In genomic region chr7:27176962-27177794, GRCh38 we compare ENCODE assay signal across 16 cellular contexts. TPM values are rescaled to one million over a fixed set of nuclear protein-coding genes. Genes with fewer than 3 reads are reported as not detected.
DNase-seq lines count a peak whose midpoint lies in the region; ATAC-seq and TF ChIP-seq lines count a peak whose summit lies in the region.
"Had no signal": no experiment of that assay in that cellular context is flagged by ENCODE, and none has a peak within 500 bp of the region (broad histone marks: within the 10 kb centered on the region; RNA-seq: fewer than 3 reads in every experiment).

No MANE protein-coding gene starts in this region.

- no peak for ATAC-seq in RWPE2 (ENCODE audit: low read depth)

- H3K14ac ChIP-seq in mesenchymal stem cell (ENCODE audit: low read length in 2 of 2) = no peak overlapping the region

- H2AFZ ChIP-seq in mesenchymal stem cell (ENCODE audit: low read depth, low read length) = no peak overlapping the region

- peak overlapping the region; percentile 90 for H3K9ac ChIP-seq in mesenchymal stem cell (ENCODE audit: low read length)

- WGBS in mesenchymal stem cell = 65% methylated on average over 22 of the region's 22 CpGs
- WGBS in spleen, 5 donors = 85 to 93% (median 89%) methylated on average over 22 of the region's 22 CpGs
- WGBS in testis, 2 donors = 87 to 90% methylated on average over 19 to 22 of the region's 22 CpGs

- no peak overlapping the region for H2BK12ac ChIP-seq in mesenchymal stem cell (ENCODE audit: low read length in 2 of 2)

- H3K27me3 ChIP-seq in RWPE2 (ENCODE audit: insufficient read depth, poor library complexity, severe bottlenecking) (no peaks in the 10 kb centered on the region), mesenchymal stem cell (ENCODE audit: control insufficient read depth in 1 of 2, insufficient read depth in 1 of 2, low read length in 2 of 2) (peaks cover 0 to 1% of the 10 kb centered on the region in 2 experiments), spleen (replicated peaks in 1 of 7) (peaks cover 27 to 100% (median 100%) of the 10 kb centered on the region in 7 donors), testis (no peaks in the 10 kb centered on the region)

- TF ChIP-seq POLR2A in spleen (IDR thresholded peaks at IDR 0.05) (no peak), testis (IDR thresholded peaks at IDR 0.05) (no peak)

- intact Hi-C loops in spleen (cut with DNase I; ENCODE audit: low total_unique reads) (no loop called here), testis (cut with DNase I; ENCODE audit: low total_unique reads) (no loop called here)

- H3K4me3 ChIP-seq in RWPE2 (ENCODE audit: severe bottlenecking) (peak overlapping the region; percentile 33), mesenchymal stem cell (ENCODE audit: insufficient read depth in 1 of 2, low read depth in 1 of 2, low read length in 2 of 2) (peak overlapping the region; percentile 69 to 92), spleen (no peak overlapping the region), testis (no peak overlapping the region)
- H3K4me3 ChIP-seq: ascending aorta had no signal

- H4K8ac ChIP-seq in mesenchymal stem cell (ENCODE audit: low read length) = no peak overlapping the region

- DNase-seq in activated CD4-positive, alpha-beta T cell treated with anti-CD3 and anti-CD28 coated beads for 48 hours = peak; percentile 2
- DNase-seq in activated CD4-positive, alpha-beta T cell treated with anti-CD3 and anti-CD28 coated beads, Interleukin-2, amount 50 U/mL, for 4 hours = no peak
- DNase-seq in RWPE2 (ENCODE audit: low spot score) (peak; percentile 56), mesenchymal stem cell (no peak), spleen (peak; percentile 57), iPS-NIHi7 (ENCODE audit: extremely low spot score) (no peak), testis (no peak)
- no peak for DNase-seq in stimulated activated CD4-positive, alpha-beta T cell treated with anti-CD3 and anti-CD28 coated beads, Interleukin-1b, Interleukin-23, amount 100 ng/mL, for 48 hours
- DNase-seq: activated CD8-positive, alpha-beta memory T cell treated with anti-CD3 and anti-CD28 coated beads, Interleukin-2, amount 50 U/mL, for 48 hours; COR-L47; effector CD8-positive, alpha-beta T cell; RPMI8226 had no signal

- H3K9me3 ChIP-seq in RWPE2 (ENCODE audit: severe bottlenecking) (no peaks in the 10 kb centered on the region), mesenchymal stem cell (ENCODE audit: control insufficient read depth, low read length) (no peaks in the 10 kb centered on the region), spleen (peaks cover 0 to 6% (median 0%) of the 10 kb centered on the region in 8 donors), testis (no peaks in the 10 kb centered on the region)
- H3K9me3 ChIP-seq: ascending aorta had no signal

- H3K4me1 ChIP-seq in RWPE2 (ENCODE audit: insufficient read depth, poor library complexity, severe bottlenecking) = peaks cover 26% of the 10 kb centered on the region
- peaks cover 16% of the 10 kb centered on the region for H3K4me1 ChIP-seq in mesenchymal stem cell (ENCODE audit: control insufficient read depth, insufficient read depth, low read depth, low read length)
- peaks cover 21 to 48% (median 36%) of the 10 kb centered on the region in 6 donors for H3K4me1 ChIP-seq in spleen
- H3K4me1 ChIP-seq in testis = peaks cover 12% of the 10 kb centered on the region

- TF ChIP-seq CTCF in RWPE2 (IDR thresholded peaks at IDR 0.05; ENCODE audit: poor library complexity, severe bottlenecking) (no peak), spleen (IDR thresholded peaks at IDR 0.05 in 8 of 11, conservative IDR thresholded peaks at IDR 0.05 in 3 of 11) (no peak), testis (IDR thresholded peaks at IDR 0.05) (no peak)

- no peak overlapping the region for H4K91ac ChIP-seq in mesenchymal stem cell (ENCODE audit: low read length)

- peak overlapping the region; percentile 60 for H3K4me2 ChIP-seq in mesenchymal stem cell (ENCODE audit: low read length, poor library complexity, severe bottlenecking)

- no peaks in the 10 kb centered on the region for H3K79me1 ChIP-seq in mesenchymal stem cell (replicated peaks; ENCODE audit: low read length, poor library complexity, severe bottlenecking)

- no peak overlapping the region for H3K18ac ChIP-seq in mesenchymal stem cell (ENCODE audit: low read depth in 1 of 2, low read length in 2 of 2)

- H2BK5ac ChIP-seq in mesenchymal stem cell (ENCODE audit: low read depth, low read length, poor library complexity, severe bottlenecking) = peak overlapping the region; percentile 86

- H3K27ac ChIP-seq in RWPE2 (ENCODE audit: poor library complexity, severe bottlenecking) (peak overlapping the region; percentile 93), mesenchymal stem cell (ENCODE audit: low read length, poor library complexity, severe bottlenecking) (peak overlapping the region; percentile 71), spleen (no peak overlapping the region), testis (no peak overlapping the region)
- H3K27ac ChIP-seq: 22Rv1, ascending aorta had no signal

- H2BK15ac ChIP-seq in mesenchymal stem cell (ENCODE audit: low read depth, poor library complexity, severe bottlenecking) = no peak overlapping the region

- no peak overlapping the region for H3K23ac ChIP-seq in mesenchymal stem cell (ENCODE audit: low read length in 2 of 2)

- no peak overlapping the region for H3K4ac ChIP-seq in mesenchymal stem cell (ENCODE audit: low read depth in 1 of 2, low read length in 2 of 2)

- no peak overlapping the region for H2BK120ac ChIP-seq in mesenchymal stem cell (ENCODE audit: low read depth, low read length)

- peak overlapping the region; percentile 36 for H2AK5ac ChIP-seq in mesenchymal stem cell (ENCODE audit: low read length, severe bottlenecking)

- no peaks in the 10 kb centered on the region for H3K36me3 ChIP-seq in RWPE2 (ENCODE audit: low read depth)
- peaks cover 6 to 51% of the 10 kb centered on the region in 2 experiments for H3K36me3 ChIP-seq in mesenchymal stem cell (ENCODE audit: control insufficient read depth in 1 of 2, insufficient read depth in 2 of 2, low read depth in 1 of 2, low read length in 2 of 2)
- no peaks in the 10 kb centered on the region for H3K36me3 ChIP-seq in spleen
- no peaks in the 10 kb centered on the region for H3K36me3 ChIP-seq in testis (ENCODE audit: low read depth, missing control alignments)
- H3K36me3 ChIP-seq: ascending aorta had no signal

RNA-seq across cellular contexts. Expression of gene HOXA10, which starts 3.1 kb away (rescaled TPM):
- polyA plus RNA-seq in mesenchymal stem cell (2013, experiment 1 of 2) = 6.9 TPM
- 7.1 TPM for polyA plus RNA-seq in mesenchymal stem cell (2013, experiment 2 of 2)
- under 1 TPM in 3 of 7 donors, not detected in 4; 0.13 to 0.72 (median 0.56) TPM for total RNA-seq in spleen
- polyA plus RNA-seq in spleen = under 1 TPM; 0.05 to 0.22 (median 0.19) TPM
- total RNA-seq in testis = 1 to 10 TPM in 1 of 2 donors, under 1 TPM in 1; 0.31 to 1.8 TPM
- 1.6 TPM for polyA plus RNA-seq in testis (ENCODE audit: insufficient read depth, low read depth, low replicate concordance)
- total RNA-seq: ascending aorta had no signal

RNA-seq across cellular contexts. Expression of gene HOXA11, which starts 7.9 kb away (rescaled TPM):
- 1.4 TPM for polyA plus RNA-seq in mesenchymal stem cell (2013, experiment 1 of 2)
- 1.3 TPM for polyA plus RNA-seq in mesenchymal stem cell (2013, experiment 2 of 2)
- total RNA-seq in spleen (not detected), testis (under 1 TPM in 1 of 2 donors, not detected in 1; 0.25 TPM)
- polyA plus RNA-seq in spleen (not detected), testis (ENCODE audit: insufficient read depth, low read depth, low replicate concordance) (0.96 TPM)
- total RNA-seq: ascending aorta, lung microvascular endothelial cell, pulmonary artery endothelial cell had no signal

RNA-seq across cellular contexts. Expression of gene HOXA9, which starts 11.8 kb away (rescaled TPM):
- polyA plus RNA-seq in mesenchymal stem cell (2013, experiment 1 of 2) = 9.8 TPM
- polyA plus RNA-seq in mesenchymal stem cell (2013, experiment 2 of 2) = 9.8 TPM
- total RNA-seq in spleen (1 to 10 TPM in 5 of 7 donors, under 1 TPM in 2; 0.51 to 3.0 (median 1.2) TPM), testis (under 1 TPM; 0.25 to 0.39 TPM)
- polyA plus RNA-seq in spleen (under 1 TPM; 0.46 to 0.54 (median 0.48) TPM), testis (ENCODE audit: insufficient read depth, low read depth, low replicate concordance) (1.0 TPM)
- total RNA-seq: ascending aorta had no signal

RNA-seq across cellular contexts. Expression of gene HOXA7, which starts 20.7 kb away (rescaled TPM):
- polyA plus RNA-seq in mesenchymal stem cell (2013, experiment 1 of 2) = 3.1 TPM
- polyA plus RNA-seq in mesenchymal stem cell (2013, experiment 2 of 2) = 3.2 TPM
- total RNA-seq in spleen = 1 to 10 TPM; 1.0 to 8.0 (median 2.6) TPM
- polyA plus RNA-seq in spleen = 1 to 10 TPM in 1 of 3 donors, under 1 TPM in 2; 0.55 to 1.4 (median 0.80) TPM
- total RNA-seq in testis = 1 to 10 TPM; 3.1 to 7.8 TPM
- polyA plus RNA-seq in testis (ENCODE audit: insufficient read depth, low read depth, low replicate concordance) = 13.1 TPM

RNA-seq across cellular contexts. Expression of gene HOXA13, which starts 22.7 kb away (rescaled TPM):
- not detected for polyA plus RNA-seq in mesenchymal stem cell (2013, experiment 1 of 2)
- not detected for polyA plus RNA-seq in mesenchymal stem cell (2013, experiment 2 of 2)
- total RNA-seq in spleen = not detected
- not detected for polyA plus RNA-seq in spleen
- not detected for total RNA-seq in testis
- 0.30 TPM for polyA plus RNA-seq in testis (ENCODE audit: insufficient read depth, low read depth, low replicate concordance)
- total RNA-seq: ascending aorta, lung microvascular endothelial cell, pulmonary artery endothelial cell had no signal

Comparison
In these comparisons a context has a peak if more than half of its experiments do, and no peak if none do; other contexts are left out.
1. DNase-seq: peak in activated CD4-positive, alpha-beta T cell treated with anti-CD3 and anti-CD28 coated beads for 48 hours (single experiment), RWPE2 (single experiment) and spleen (single experiment); none in activated CD4-positive, alpha-beta T cell treated with anti-CD3 and anti-CD28 coated beads, Interleukin-2, amount 50 U/mL, for 4 hours (0 of 2), mesenchymal stem cell (single experiment), iPS-NIHi7 (single experiment), testis (single experiment) and stimulated activated CD4-positive, alpha-beta T cell treated with anti-CD3 and anti-CD28 coated beads, Interleukin-1b, Interleukin-23, amount 100 ng/mL, for 48 hours (single experiment).
2. H3K27ac ChIP-seq: peak in RWPE2 (single experiment) and mesenchymal stem cell (single experiment); none in spleen (0 of 8) and testis (0 of 2).
3. H3K4me3 ChIP-seq: peak in RWPE2 (single experiment) and mesenchymal stem cell (2 of 2); none in spleen (0 of 8) and testis (0 of 2).